Comparison of ENCODE assay signal across 10 cellular contexts in genomic region chr14:21997300-21997699, GRCh38.
DNase-seq lines count a peak whose midpoint lies in the region; FAIRE-seq and TF ChIP-seq lines count a peak whose summit lies in the region.
"Had no signal": no experiment of that assay in that cellular context is flagged by ENCODE, and none has a peak within 500 bp of the region (broad histone marks: within the 10 kb centered on the region; RNA-seq: fewer than 3 reads in every experiment).

No MANE protein-coding gene starts in this region.

- H3K4me3 ChIP-seq in CD8-positive, alpha-beta memory T cell (ENCODE audit: low read length) = peak overlapping the region; percentile 18
- H3K4me3 ChIP-seq in Jurkat, Clone E6-1 (ENCODE audit: low read length) = peak overlapping the region; percentile 65
- H3K4me3 ChIP-seq in keratinocyte (ENCODE audit: control insufficient read depth in 2 of 3, extremely low read depth in 1 of 3, insufficient read depth in 2 of 3, low read depth in 1 of 3, low read length in 3 of 3) = no peak overlapping the region
- H3K4me3 ChIP-seq: skin epidermis had no signal

- H3K27ac Mint-ChIP-seq in CD8-positive, alpha-beta memory T cell = peak overlapping the region; percentile 54 to 91 (median 86)
- peak overlapping the region; percentile 85 for H3K27ac Mint-ChIP-seq in activated CD4-positive, alpha-beta memory T cell treated with anti-CD3 and anti-CD28 coated beads, Interleukin-2, amount 10 ng/mL, durations not matched to agents 7 days and 5 days

- DNase-seq in CD8-positive, alpha-beta memory T cell = peak in 3 of 5 donors; percentile 36 to 57 (median 47)
- peak; percentile 91 for DNase-seq in Jurkat, Clone E6-1 (ENCODE audit: low read depth, low spot score)
- DNase-seq in activated CD4-positive, alpha-beta memory T cell treated with anti-CD3 and anti-CD28 coated beads, Interleukin-2, amount 10 ng/mL, durations not matched to agents 7 days and 5 days = peak; percentile 57
- DNase-seq in keratinocyte (ENCODE audit: low read depth, low spot score) (no peak), germinal center (ENCODE audit: low spot score) (no peak), NOMO-1 treated with DMSO at 0.1 percent for 48 hours (lab: John Stamatoyannopoulos, UW; ENCODE audit: unreplicated experiment) (no peak), DMS79 (lab: John Stamatoyannopoulos, UW) (no peak), NCI-H2029 (lab: John Stamatoyannopoulos, UW) (no peak)
- DNase-seq: effector CD8-positive, alpha-beta T cell had no signal

- peak overlapping the region; percentile 79 to 96 (median 90) for H3K4me3 Mint-ChIP-seq in CD8-positive, alpha-beta memory T cell
- peak overlapping the region; percentile 82 for H3K4me3 Mint-ChIP-seq in activated CD4-positive, alpha-beta memory T cell treated with anti-CD3 and anti-CD28 coated beads, Interleukin-2, amount 10 ng/mL, durations not matched to agents 7 days and 5 days

- no peak overlapping the region for H3K27ac ChIP-seq in CD8-positive, alpha-beta memory T cell (ENCODE audit: low read depth, low read length)
- H3K27ac ChIP-seq in keratinocyte (ENCODE audit: control insufficient read depth, insufficient read depth, low read length) = no peak overlapping the region
- H3K27ac ChIP-seq: skin epidermis had no signal

- no peak overlapping the region for H3K9ac ChIP-seq in keratinocyte (ENCODE audit: control insufficient read depth, extremely low read depth, insufficient read depth, low read length)

- H3K36me3 ChIP-seq in CD8-positive, alpha-beta memory T cell (ENCODE audit: insufficient read depth, low read length) = no peaks in the 10 kb centered on the region
- H3K36me3 ChIP-seq in keratinocyte (ENCODE audit: control insufficient read depth in 2 of 2, extremely low read depth in 1 of 2, insufficient read depth in 2 of 2, low read length in 2 of 2) = no peaks in the 10 kb centered on the region

- H3K79me2 ChIP-seq in keratinocyte (ENCODE audit: control insufficient read depth, insufficient read depth, low read length) = no peaks in the 10 kb centered on the region

- H3K4me2 ChIP-seq in keratinocyte (ENCODE audit: control insufficient read depth, extremely low read depth, insufficient read depth, low read depth, low read length) = no peak overlapping the region

- CTCF ChIA-PET in CD8-positive, alpha-beta memory T cell (lab: Charles Lee) = interaction anchor here (0.9 to 1.6 kb wide), 15 partner anchors 10 to 573 kb away, joined by 3 to 11 read pairs (median 5); no protein-coding TSS in a partner anchor
- CTCF ChIA-PET in activated CD4-positive, alpha-beta memory T cell treated with anti-CD3 and anti-CD28 coated beads, Interleukin-2, amount 10 ng/mL, durations not matched to agents 7 days and 5 days (lab: Charles Lee) = interaction anchor here (0.6 to 11.6 kb wide), 23 partner anchors 10 to 876 kb away, joined by 3 to 106 read pairs (median 4); no protein-coding TSS in a partner anchor

- dilution Hi-C loops in keratinocyte (cut with MboI; ENCODE audit: extremely low pct_ligation_motif_present, low sequenced_read_pairs) = no loop called here

- POLR2A ChIA-PET in CD8-positive, alpha-beta memory T cell (lab: Charles Lee) = interaction anchor here (0.7 to 1.2 kb wide), 6 partner anchors 50 to 559 kb away, joined by 3 to 4 read pairs (median 3); no protein-coding TSS in a partner anchor
- POLR2A ChIA-PET in activated CD4-positive, alpha-beta memory T cell treated with anti-CD3 and anti-CD28 coated beads, Interleukin-2, amount 10 ng/mL, durations not matched to agents 7 days and 5 days (lab: Charles Lee) = interaction anchor here (0.8 to 3.6 kb wide), 16 partner anchors 9 to 573 kb away, joined by 3 to 21 read pairs (median 7); no protein-coding TSS in a partner anchor

- no peaks in the 10 kb centered on the region for H3K9me3 ChIP-seq in CD8-positive, alpha-beta memory T cell (ENCODE audit: low read length)
- H3K9me3 ChIP-seq in keratinocyte (ENCODE audit: control insufficient read depth, low read depth, low read length) = no peaks in the 10 kb centered on the region

- no peaks in the 10 kb centered on the region for H3K27me3 Mint-ChIP-seq in CD8-positive, alpha-beta memory T cell
- H3K27me3 Mint-ChIP-seq in activated CD4-positive, alpha-beta memory T cell treated with anti-CD3 and anti-CD28 coated beads, Interleukin-2, amount 10 ng/mL, durations not matched to agents 7 days and 5 days = peaks cover 2% of the 10 kb centered on the region

- H3K9me3 Mint-ChIP-seq in CD8-positive, alpha-beta memory T cell = no peaks in the 10 kb centered on the region
- no peaks in the 10 kb centered on the region for H3K9me3 Mint-ChIP-seq in activated CD4-positive, alpha-beta memory T cell treated with anti-CD3 and anti-CD28 coated beads, Interleukin-2, amount 10 ng/mL, durations not matched to agents 7 days and 5 days

- no peaks in the 10 kb centered on the region for H3K9me1 ChIP-seq in keratinocyte (ENCODE audit: control insufficient read depth, extremely low read depth, insufficient read depth, low read length)

- peak; percentile 9 for FAIRE-seq in keratinocyte (lab: Jason Lieb, UNC)

- no peaks in the 10 kb centered on the region for H4K20me1 ChIP-seq in keratinocyte (ENCODE audit: control insufficient read depth, extremely low read depth, insufficient read depth, low read length)

- no peak overlapping the region for H2AFZ ChIP-seq in keratinocyte (ENCODE audit: control insufficient read depth, low read length)

- peaks cover 3 to 15% (median 4%) of the 10 kb centered on the region in 3 donors for H3K4me1 Mint-ChIP-seq in CD8-positive, alpha-beta memory T cell
- H3K4me1 Mint-ChIP-seq in activated CD4-positive, alpha-beta memory T cell treated with anti-CD3 and anti-CD28 coated beads, Interleukin-2, amount 10 ng/mL, durations not matched to agents 7 days and 5 days = peaks cover 27% of the 10 kb centered on the region

- H3K27me3 ChIP-seq in CD8-positive, alpha-beta memory T cell (ENCODE audit: insufficient read depth, low read length, poor library complexity, severe bottlenecking) = no peaks in the 10 kb centered on the region
- no peaks in the 10 kb centered on the region for H3K27me3 ChIP-seq in keratinocyte (ENCODE audit: control insufficient read depth, extremely low read depth, insufficient read depth, low read length)

- H3K4me1 ChIP-seq in CD8-positive, alpha-beta memory T cell (ENCODE audit: insufficient read depth, low read length) = no peaks in the 10 kb centered on the region
- no peaks in the 10 kb centered on the region for H3K4me1 ChIP-seq in keratinocyte (ENCODE audit: control insufficient read depth, extremely low read depth, insufficient read depth, low read length)

- H3K36me3 Mint-ChIP-seq in CD8-positive, alpha-beta memory T cell = peaks cover 0 to 5% (median 0%) of the 10 kb centered on the region in 3 donors
- H3K36me3 Mint-ChIP-seq in activated CD4-positive, alpha-beta memory T cell treated with anti-CD3 and anti-CD28 coated beads, Interleukin-2, amount 10 ng/mL, durations not matched to agents 7 days and 5 days (ENCODE audit: low read depth) = peaks cover 4% of the 10 kb centered on the region

- TF ChIP-seq CTCF in keratinocyte (optimal IDR thresholded peaks at IDR 0.05 in 1 of 3, IDR thresholded peaks at IDR 0.05 in 1 of 3, conservative IDR thresholded peaks at IDR 0.05 in 1 of 3; ENCODE audit: extremely low read depth in 1 of 3, insufficient read depth in 2 of 3, low read length in 3 of 3) = peak; percentile 45 to 57 (median 47)

Comparison
In these comparisons a context has a peak if more than half of its experiments do, and no peak if none do; other contexts are left out.
1. DNase-seq: peak in CD8-positive, alpha-beta memory T cell (3 of 5), Jurkat, Clone E6-1 (single experiment) and activated CD4-positive, alpha-beta memory T cell treated with anti-CD3 and anti-CD28 coated beads, Interleukin-2, amount 10 ng/mL, durations not matched to agents 7 days and 5 days (single experiment); none in keratinocyte (single experiment), germinal center (single experiment), NOMO-1 treated with DMSO at 0.1 percent for 48 hours (single experiment), DMS79 (single experiment) and NCI-H2029 (single experiment).
2. H3K4me3 ChIP-seq: peak in CD8-positive, alpha-beta memory T cell (single experiment) and Jurkat, Clone E6-1 (single experiment); none in keratinocyte (0 of 3).